8 cellular contexts compared by ENCODE assay signal in genomic region chr4:2811830-2812599, GRCh38. TPM values are rescaled to one million over a fixed set of nuclear protein-coding genes. Genes with fewer than 3 reads are reported as not detected.
DNase-seq lines count a peak whose midpoint lies in the region; FAIRE-seq and TF ChIP-seq lines count a peak whose summit lies in the region.

No MANE protein-coding gene starts in this region.

- H3K9me3 ChIP-seq in mesodermal cell (ENCODE audit: control insufficient read depth, low read length) = peaks cover 4% of the 10 kb centered on the region

- peaks cover 9% of the 10 kb centered on the region for H3K36me3 ChIP-seq in mesodermal cell (ENCODE audit: control insufficient read depth, insufficient read depth, low read length)

- TF ChIP-seq POLR2A in GM12892 (IDR thresholded peaks at IDR 0.05; ENCODE audit: low read depth, low read length) = peak; percentile 79

- H3K4me3 ChIP-seq in HFF-Myc (replicated peaks; ENCODE audit: low read depth, low read length) (peak overlapping the region; percentile 61), dorsolateral prefrontal cortex (peak overlapping the region in 44 of 59 donors; percentile 2 to 54 (median 32)), mesodermal cell (ENCODE audit: extremely low read depth, insufficient read depth, low read length, poor library complexity, severe bottlenecking) (peak overlapping the region; percentile 12)

- H3K27me3 ChIP-seq in dorsolateral prefrontal cortex = peaks cover 0 to 10% (median 0%) of the 10 kb centered on the region in 45 donors

- FAIRE-seq in GM12892 (lab: Jason Lieb, UNC) = peak; percentile 97

- no peak for TF ChIP-seq CTCF in HFF-Myc (IDR thresholded peaks at IDR 0.05; ENCODE audit: low read depth, low read length, missing control alignments)
- TF ChIP-seq CTCF in dorsolateral prefrontal cortex (IDR thresholded peaks at IDR 0.05 in 54 of 56, conservative IDR thresholded peaks at IDR 0.05 in 2 of 56; ENCODE audit: low read depth in 1 of 56, partially characterized antibody in 56 of 56) = no peak

- H3K4me1 ChIP-seq in mesodermal cell (ENCODE audit: control insufficient read depth, insufficient read depth, low read length, poor library complexity, severe bottlenecking) = peaks cover 11% of the 10 kb centered on the region

- WGBS in mesodermal cell (ENCODE audit: insufficient coverage in 2 of 2), 2 experiments = 74 to 80% methylated on average over 21 of the region's 21 CpGs

- peak overlapping the region in 50 of 59 donors; percentile 2 to 85 (median 59) for H3K27ac ChIP-seq in dorsolateral prefrontal cortex
- peak overlapping the region; percentile 43 for H3K27ac ChIP-seq in mesodermal cell (ENCODE audit: low read depth, low read length, severe bottlenecking)
- H3K27ac ChIP-seq in substantia nigra (ENCODE audit: low read depth, low read length, poor library complexity, severe bottlenecking) = peak overlapping the region; percentile 52

- DNase-seq in GM12892 (ENCODE audit: insufficient read length) (peak; percentile 78), HFF-Myc (ENCODE audit: extremely low read depth, low read depth) (no peak), NCI-H146 (lab: John Stamatoyannopoulos, UW) (peak; percentile 68), dorsolateral prefrontal cortex (peak in 6 of 10 donors; percentile 46 to 71 (median 59)), substantia nigra (lab: John Stamatoyannopoulos, UW) (peak in 32 of 49 donors; percentile 23 to 76 (median 46)), NCI-H187 (lab: John Stamatoyannopoulos, UW) (no peak)
- DNase-seq in activated CD4-positive, CD25-positive, alpha-beta regulatory T cell treated with anti-CD3 and anti-CD28 coated beads, Interleukin-2, amount 50 U/mL, for 72 hours = peak; percentile 59

- intact Hi-C loops in dorsolateral prefrontal cortex (cut with DNase I) = no loop called here

RNA-seq across cellular contexts. Expression of gene SH3BP2, which starts 19.1 kb away (rescaled TPM):
- 27.8 TPM for polyA plus RNA-seq in GM12892 (2012; ENCODE audit: missing spikeins)
- total RNA-seq in dorsolateral prefrontal cortex = 10 to 100 TPM; 15.0 to 67.4 (median 33.4) TPM
- 26.8 TPM for polyA plus RNA-seq in mesodermal cell (2013, experiment 1 of 2)
- polyA plus RNA-seq in mesodermal cell (2013, experiment 2 of 2) = 19.3 TPM

RNA-seq across cellular contexts. Expression of gene ADD1, which starts 31.6 kb away (rescaled TPM):
- 77.1 TPM for polyA plus RNA-seq in GM12892 (2012; ENCODE audit: missing spikeins)
- 100 to 1,000 TPM; 448 to 781 (median 536) TPM for total RNA-seq in dorsolateral prefrontal cortex
- polyA plus RNA-seq in mesodermal cell (2013, experiment 1 of 2) = 224 TPM
- 206 TPM for polyA plus RNA-seq in mesodermal cell (2013, experiment 2 of 2)

RNA-seq across cellular contexts. Expression of gene TNIP2, which starts 55.9 kb away (rescaled TPM):
- polyA plus RNA-seq in GM12892 (2012; ENCODE audit: missing spikeins) = 35.5 TPM
- total RNA-seq in dorsolateral prefrontal cortex = 10 to 100 TPM in 94 of 120 experiments, 1 to 10 TPM in 26; 4.8 to 32.4 (median 12.7) TPM
- 37.3 TPM for polyA plus RNA-seq in mesodermal cell (2013, experiment 1 of 2)
- polyA plus RNA-seq in mesodermal cell (2013, experiment 2 of 2) = 34.3 TPM

Comparison
In these comparisons a context has a peak if more than half of its experiments do, and no peak if none do; other contexts are left out.
1. DNase-seq: peak in GM12892 (single experiment), NCI-H146 (single experiment), activated CD4-positive, CD25-positive, alpha-beta regulatory T cell treated with anti-CD3 and anti-CD28 coated beads, Interleukin-2, amount 50 U/mL, for 72 hours (single experiment), dorsolateral prefrontal cortex (6 of 10) and substantia nigra (32 of 49); none in HFF-Myc (single experiment) and NCI-H187 (0 of 2).
2. Peak in every context shown above with its lines, with median percentiles within 50 percentile points of each other: H3K4me3 ChIP-seq and H3K27ac ChIP-seq.